ENCODE assay signal across 21 cellular contexts in the genomic region with DNA sequence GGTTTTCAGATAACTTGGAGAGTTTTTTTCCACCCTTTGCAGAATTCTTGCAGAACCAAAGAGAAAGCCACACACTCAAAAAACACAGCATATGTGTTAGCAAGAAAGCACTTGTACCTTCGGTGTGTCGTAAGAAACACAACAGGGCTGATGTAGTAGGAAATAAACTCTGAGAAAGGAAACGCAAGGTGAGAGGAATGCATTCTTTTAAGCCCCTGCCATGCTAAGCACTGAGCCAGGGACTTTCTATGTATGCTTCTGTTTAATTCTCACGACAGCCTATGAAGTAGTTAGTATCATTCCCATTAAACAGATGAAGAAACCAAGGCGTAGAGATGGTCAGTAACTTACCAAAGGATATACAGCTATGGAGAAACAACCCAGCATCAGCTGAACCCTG. TPM values are rescaled to one million over a fixed set of nuclear protein-coding genes. Genes with fewer than 3 reads are reported as not detected.
A peak's percentile ranks its signal among the peaks of the same experiment; 100 is the strongest.
DNase-seq lines count a peak whose midpoint lies in the region; ATAC-seq, FAIRE-seq and TF ChIP-seq lines count a peak whose summit lies in the region.
"Had no signal": no experiment of that assay in that cellular context is flagged by ENCODE, and none has a peak within 500 bp of the region (broad histone marks: within the 10 kb centered on the region; RNA-seq: fewer than 3 reads in every experiment).

No MANE protein-coding gene starts in this region.

- H3K36me3 ChIP-seq in astrocyte (ENCODE audit: insufficient read depth, low read length) = peaks cover 31% of the 10 kb centered on the region
- peaks cover 7 to 71% of the 10 kb centered on the region in 2 donors for H3K36me3 ChIP-seq in left lung
- H3K36me3 ChIP-seq in tibial artery = peaks cover 0 to 13% (median 0%) of the 10 kb centered on the region in 3 donors

- H3K27me3 Mint-ChIP-seq in activated CD8-positive, alpha-beta T cell treated with anti-CD3 and anti-CD28 coated beads, Interleukin-2, amount 10 ng/mL, durations not matched to agents 7 days and 5 days (ENCODE audit: low read depth) = no peaks in the 10 kb centered on the region
- H3K27me3 Mint-ChIP-seq in activated CD8-positive, alpha-beta T cell treated with anti-CD3 and anti-CD28 coated beads for 36 hours = no peaks in the 10 kb centered on the region
- H3K27me3 Mint-ChIP-seq in astrocyte (ENCODE audit: low read depth, unreplicated experiment) = no peaks in the 10 kb centered on the region
- H3K27me3 Mint-ChIP-seq: activated CD8-positive, alpha-beta memory T cell treated with anti-CD3 and anti-CD28 coated beads, Interleukin-2, amount 10 ng/mL, durations not matched to agents 7 days and 5 days had no signal

- CTCF ChIA-PET in activated CD8-positive, alpha-beta T cell treated with anti-CD3 and anti-CD28 coated beads, Interleukin-2, amount 10 ng/mL, durations not matched to agents 7 days and 5 days (lab: Charles Lee) = interaction anchor here (1.5 kb wide), 1 partner anchor 286 kb away, joined by 3 read pairs; no protein-coding TSS in a partner anchor
- CTCF ChIA-PET in activated CD8-positive, alpha-beta T cell treated with anti-CD3 and anti-CD28 coated beads for 36 hours (lab: Charles Lee) = no interaction called here
- CTCF ChIA-PET in HEK293T (lab: Yijun Ruan, JAX) = no interaction called here

- H4K20me1 ChIP-seq in astrocyte (ENCODE audit: insufficient read depth, low read length) = peaks cover 1% of the 10 kb centered on the region

- no peak for FAIRE-seq in astrocyte (lab: Jason Lieb, UNC)
- FAIRE-seq: HTR-8/SVneo, RCC 7860 had no signal

- peaks cover 83% of the 10 kb centered on the region for H3K79me2 ChIP-seq in astrocyte (ENCODE audit: insufficient read depth, low read length)

- no peaks in the 10 kb centered on the region for H3K27me3 ChIP-seq in astrocyte (ENCODE audit: insufficient read depth, low read length)
- H3K27me3 ChIP-seq in left lung = no peaks in the 10 kb centered on the region
- H3K27me3 ChIP-seq in tibial artery = no peaks in the 10 kb centered on the region
- H3K27me3 ChIP-seq: MG63 had no signal

- POLR2A ChIA-PET in activated CD8-positive, alpha-beta T cell treated with anti-CD3 and anti-CD28 coated beads, Interleukin-2, amount 10 ng/mL, durations not matched to agents 7 days and 5 days (lab: Charles Lee) = interaction anchor here (1.2 to 3.6 kb wide), 3 partner anchors 11 to 21 kb away, joined by 4 to 22 read pairs (median 7); a partner anchor contains a TSS
- POLR2A ChIA-PET in activated CD8-positive, alpha-beta T cell treated with anti-CD3 and anti-CD28 coated beads for 36 hours (lab: Charles Lee) = interaction anchor here (1.0 kb wide), 1 partner anchor 213 kb away, joined by 4 read pairs; no protein-coding TSS in a partner anchor
- POLR2A ChIA-PET in HEK293T (lab: Yijun Ruan, JAX) = no interaction called here

- H3K4me3 ChIP-seq in astrocyte (ENCODE audit: insufficient read depth, low read depth, low read length) = no peak overlapping the region
- H3K4me3 ChIP-seq in left lung = no peak overlapping the region
- no peak overlapping the region for H3K4me3 ChIP-seq in tibial artery
- H3K4me3 ChIP-seq: MG63 had no signal

- H3K27ac Mint-ChIP-seq in activated CD8-positive, alpha-beta T cell treated with anti-CD3 and anti-CD28 coated beads, Interleukin-2, amount 10 ng/mL, durations not matched to agents 7 days and 5 days = peak overlapping the region; percentile 35
- no peak overlapping the region for H3K27ac Mint-ChIP-seq in activated CD8-positive, alpha-beta T cell treated with anti-CD3 and anti-CD28 coated beads for 36 hours
- H3K27ac Mint-ChIP-seq in astrocyte (ENCODE audit: unreplicated experiment) = peak overlapping the region; percentile 27
- H3K27ac Mint-ChIP-seq: activated CD8-positive, alpha-beta memory T cell treated with anti-CD3 and anti-CD28 coated beads, Interleukin-2, amount 10 ng/mL, durations not matched to agents 7 days and 5 days; T-helper 1 cell treated with Interleukin-12 subunit alpha and Interleukin-12 subunit beta and Interleukin-4 antibody, amounts not matched to agents 30 μg/mL and 1 μg/mL, for 36 hours had no signal

- no peaks in the 10 kb centered on the region for H3K9me3 Mint-ChIP-seq in activated CD8-positive, alpha-beta T cell treated with anti-CD3 and anti-CD28 coated beads, Interleukin-2, amount 10 ng/mL, durations not matched to agents 7 days and 5 days (ENCODE audit: insufficient read depth)
- H3K9me3 Mint-ChIP-seq in activated CD8-positive, alpha-beta T cell treated with anti-CD3 and anti-CD28 coated beads for 36 hours = no peaks in the 10 kb centered on the region
- peaks cover 4% of the 10 kb centered on the region for H3K9me3 Mint-ChIP-seq in astrocyte (ENCODE audit: unreplicated experiment)
- H3K9me3 Mint-ChIP-seq: nephron; T-helper 1 cell treated with Interleukin-12 subunit alpha and Interleukin-12 subunit beta and Interleukin-4 antibody, amounts not matched to agents 30 μg/mL and 1 μg/mL, for 36 hours had no signal

- intact Hi-C loops in activated CD8-positive, alpha-beta T cell treated with anti-CD3 and anti-CD28 coated beads for 36 hours (cut with micrococcal nuclease) = no loop called here
- intact Hi-C loops in left lung (cut with DNase I) (no loop called here), tibial artery (cut with DNase I; ENCODE audit: low total_unique reads) (no loop called here)

- peak overlapping the region; percentile 15 for H3K4me2 ChIP-seq in astrocyte (ENCODE audit: low read length)

- H3K27ac ChIP-seq in astrocyte (ENCODE audit: low read depth, low read length) = peak overlapping the region; percentile 98
- H3K27ac ChIP-seq in left lung = peak overlapping the region; percentile 71 to 86
- H3K27ac ChIP-seq in tibial artery = peak overlapping the region; percentile 80 to 84

- H3K4me1 ChIP-seq in astrocyte (ENCODE audit: insufficient read depth, low read length) = peaks cover 76% of the 10 kb centered on the region
- H3K4me1 ChIP-seq in left lung = peaks cover 48 to 97% of the 10 kb centered on the region in 2 donors
- peaks cover 3 to 98% (median 78%) of the 10 kb centered on the region in 4 donors for H3K4me1 ChIP-seq in tibial artery

- peak overlapping the region; percentile 63 for H3K9ac ChIP-seq in astrocyte (ENCODE audit: low read length)

- ATAC-seq in activated CD8-positive, alpha-beta T cell treated with anti-CD3 and anti-CD28 coated beads, Interleukin-2, amount 10 ng/mL, durations not matched to agents 7 days and 5 days = no peak
- ATAC-seq in activated CD8-positive, alpha-beta T cell treated with anti-CD3 and anti-CD28 coated beads for 36 hours = no peak
- ATAC-seq in left lung = no peak
- no peak for ATAC-seq in activated CD4-positive, CD25-positive, alpha-beta regulatory T cell treated with anti-CD3 and anti-CD28 coated beads, Interleukin-2, amount 50 U/mL, for 24 hours
- ATAC-seq: activated CD8-positive, alpha-beta memory T cell treated with anti-CD3 and anti-CD28 coated beads, Interleukin-2, amount 10 ng/mL, durations not matched to agents 7 days and 5 days had no signal

- peaks cover 83% of the 10 kb centered on the region for H3K36me3 Mint-ChIP-seq in activated CD8-positive, alpha-beta T cell treated with anti-CD3 and anti-CD28 coated beads, Interleukin-2, amount 10 ng/mL, durations not matched to agents 7 days and 5 days (ENCODE audit: low read depth)
- peaks cover 48% of the 10 kb centered on the region for H3K36me3 Mint-ChIP-seq in activated CD8-positive, alpha-beta T cell treated with anti-CD3 and anti-CD28 coated beads for 36 hours (ENCODE audit: low read depth)
- peaks cover 14% of the 10 kb centered on the region for H3K36me3 Mint-ChIP-seq in astrocyte (ENCODE audit: low read depth, unreplicated experiment)

- no peak overlapping the region for H2AFZ ChIP-seq in astrocyte (ENCODE audit: low read depth, low read length)

- H3K9me3 ChIP-seq in astrocyte (ENCODE audit: insufficient read depth, low read depth, low read length) (no peaks in the 10 kb centered on the region), left lung (no peaks in the 10 kb centered on the region), tibial artery (no peaks in the 10 kb centered on the region)
- H3K9me3 ChIP-seq: MG63 had no signal

- H3K4me1 Mint-ChIP-seq in activated CD8-positive, alpha-beta T cell treated with anti-CD3 and anti-CD28 coated beads, Interleukin-2, amount 10 ng/mL, durations not matched to agents 7 days and 5 days (ENCODE audit: low read depth) = peaks cover 86% of the 10 kb centered on the region
- H3K4me1 Mint-ChIP-seq in activated CD8-positive, alpha-beta T cell treated with anti-CD3 and anti-CD28 coated beads for 36 hours (ENCODE audit: low read depth) = peaks cover 55% of the 10 kb centered on the region
- peaks cover 62% of the 10 kb centered on the region for H3K4me1 Mint-ChIP-seq in astrocyte (ENCODE audit: low read depth, unreplicated experiment)

- no peak for DNase-seq in activated CD8-positive, alpha-beta T cell treated with anti-CD3 and anti-CD28 coated beads, Interleukin-2, amount 10 ng/mL, durations not matched to agents 7 days and 5 days
- DNase-seq in activated CD8-positive, alpha-beta T cell treated with anti-CD3 and anti-CD28 coated beads for 36 hours = no peak
- DNase-seq in astrocyte (ENCODE audit: low read depth) = no peak
- no peak for DNase-seq in left lung
- DNase-seq in tibial artery = no peak
- DNase-seq in NK-92 treated with Interleukin-12 subunit alpha and Interleukin-12 subunit beta, amount 100 ng/mL, for 24 hours (lab: John Stamatoyannopoulos, UW) = no peak
- no peak for DNase-seq in HEK293T (ENCODE audit: extremely low spot score)
- DNase-seq: 8988T; activated CD8-positive, alpha-beta memory T cell treated with anti-CD3 and anti-CD28 coated beads, Interleukin-2, amount 10 ng/mL, durations not matched to agents 7 days and 5 days; activated effector memory CD4-positive, alpha-beta T cell treated with anti-CD3 and anti-CD28 coated beads, Interleukin-2, amount 50 U/mL, for 16 hours; anterior cingulate cortex; MG63; NCI-H187 treated with DMSO at 0.1 percent for 48 hours; NCI-H69; substantia nigra had no signal

- no peak overlapping the region for H3K4me3 Mint-ChIP-seq in activated CD8-positive, alpha-beta T cell treated with anti-CD3 and anti-CD28 coated beads, Interleukin-2, amount 10 ng/mL, durations not matched to agents 7 days and 5 days
- no peak overlapping the region for H3K4me3 Mint-ChIP-seq in activated CD8-positive, alpha-beta T cell treated with anti-CD3 and anti-CD28 coated beads for 36 hours
- H3K4me3 Mint-ChIP-seq in astrocyte (ENCODE audit: unreplicated experiment) = no peak overlapping the region
- H3K4me3 Mint-ChIP-seq: activated CD8-positive, alpha-beta memory T cell treated with anti-CD3 and anti-CD28 coated beads, Interleukin-2, amount 10 ng/mL, durations not matched to agents 7 days and 5 days; CD14-positive monocyte; nephron; T-helper 1 cell treated with Interleukin-12 subunit alpha and Interleukin-12 subunit beta and Interleukin-4 antibody, amounts not matched to agents 30 μg/mL and 1 μg/mL, for 36 hours had no signal

- no peak for TF ChIP-seq CTCF in activated CD8-positive, alpha-beta T cell treated with anti-CD3 and anti-CD28 coated beads for 36 hours (IDR thresholded peaks at IDR 0.05)
- TF ChIP-seq CTCF in astrocyte (IDR thresholded peaks at IDR 0.05; ENCODE audit: insufficient read depth, low read depth, low read length) = no peak
- no peak for TF ChIP-seq CTCF in left lung (IDR thresholded peaks at IDR 0.05)
- no peak for TF ChIP-seq CTCF in tibial artery (IDR thresholded peaks at IDR 0.05)

RNA-seq across cellular contexts. Expression of a gene that starts 23.1 kb away (rescaled TPM):
- 10 to 100 TPM; 64.9 to 69.5 TPM for total RNA-seq in activated CD8-positive, alpha-beta T cell treated with anti-CD3 and anti-CD28 coated beads, Interleukin-2, amount 10 ng/mL, durations not matched to agents 7 days and 5 days
- 10 to 100 TPM; 26.6 to 29.7 TPM for total RNA-seq in activated CD8-positive, alpha-beta T cell treated with anti-CD3 and anti-CD28 coated beads for 36 hours
- 37.3 and 39.6 TPM in 2 replicates for total RNA-seq in astrocyte
- total RNA-seq in left lung = 100 to 1,000 TPM; 101 to 193 TPM
